ENCODE assay signal across 22 cellular contexts in genomic region chr7:33300131-33300530, GRCh38.
"Had no signal": no experiment of that assay in that cellular context is flagged by ENCODE, and none has a peak within 500 bp of the region (broad histone marks: within the 10 kb centered on the region; RNA-seq: fewer than 3 reads in every experiment).

No MANE protein-coding gene starts in this region.

- H3K9ac ChIP-seq: KMS-11 had no signal

- DNase-seq: Kasumi-1, MM.1S, NCI-H1048, NCI-H1105, NCI-H1417, NCI-H1436 treated with DMSO at 0.1 percent for 48 hours, NCI-H1694, NCI-H187 treated with DMSO at 0.1 percent for 48 hours, NCI-H2029 treated with DMSO at 0.1 percent for 48 hours, NCI-H2171 treated with DMSO at 0.1 percent for 48 hours, NCI-H345, NCI-H510A, NCI-H524 treated with DMSO at 0.1 percent for 48 hours, NCI-H69, NCI-H774, Right ventricle myocardium superior, SIG-M5 had no signal

- H3K4me2 ChIP-seq: KMS-11 had no signal

- H3K4me1 ChIP-seq: SJSA1 had no signal

- H3K27ac ChIP-seq: HL-60, KMS-11, SJSA1, SK-N-MC had no signal

- H3K4me3 ChIP-seq: K562, SJSA1, SK-N-MC had no signal

- H3K36me3 ChIP-seq: SJSA1 had no signal

- H3K9me3 ChIP-seq: SJSA1 had no signal

- H3K27me3 ChIP-seq: SJSA1 had no signal
